In the genomic region with DNA sequence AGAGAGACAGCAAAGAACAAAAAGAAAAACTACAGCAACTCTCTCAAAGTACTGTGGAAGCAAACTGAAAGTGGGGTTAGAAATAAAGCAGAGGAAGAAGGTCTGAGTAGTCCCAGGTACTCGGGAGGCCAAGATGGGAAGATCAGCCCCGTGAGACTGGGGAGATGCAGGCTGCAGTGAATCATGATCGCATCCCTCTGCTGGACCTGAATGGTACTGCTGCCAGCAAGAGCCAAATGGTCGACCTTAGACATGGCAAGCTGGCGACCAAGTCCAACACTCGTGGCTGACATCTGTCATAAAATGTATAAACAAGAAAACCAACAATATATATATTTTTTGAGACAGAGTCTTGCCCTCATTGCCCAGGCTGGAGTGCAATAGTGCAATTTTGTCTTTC, we compare ENCODE assay signal across 7 cellular contexts. TPM values are rescaled to one million over a fixed set of nuclear protein-coding genes. Genes with fewer than 3 reads are reported as not detected.
DNase-seq lines count a peak whose midpoint lies in the region; ATAC-seq, FAIRE-seq and TF ChIP-seq lines count a peak whose summit lies in the region.

No MANE protein-coding gene starts in this region.

- H3K9me1 ChIP-seq in endothelial cell of umbilical vein (replicated peaks; ENCODE audit: control insufficient read depth, extremely low read depth, insufficient read depth, low read length) = no peaks in the 10 kb centered on the region

- H3K27me3 ChIP-seq in MG63 (no peaks in the 10 kb centered on the region), endothelial cell of umbilical vein (ENCODE audit: control insufficient read depth in 2 of 2, insufficient read depth in 2 of 2, low read length in 2 of 2) (no peaks in the 10 kb centered on the region), thyroid gland (no peaks in the 10 kb centered on the region)

- no peak overlapping the region for H2AFZ ChIP-seq in endothelial cell of umbilical vein (ENCODE audit: low read depth, low read length)

- H3K4me1 ChIP-seq in endothelial cell of umbilical vein (ENCODE audit: control insufficient read depth, extremely low read depth, insufficient read depth, low read length) = no peaks in the 10 kb centered on the region
- no peaks in the 10 kb centered on the region for H3K4me1 ChIP-seq in thyroid gland

- peak; percentile 13 to 46 for TF ChIP-seq CTCF in endothelial cell of umbilical vein (IDR thresholded peaks at IDR 0.05; ENCODE audit: extremely low read depth in 1 of 2, insufficient read depth in 1 of 2, low read depth in 1 of 2, low read length in 2 of 2)
- TF ChIP-seq CTCF in nephron progenitor cell (IDR thresholded peaks at IDR 0.05) = peak; percentile 43
- peak; percentile 29 to 70 (median 46) for TF ChIP-seq CTCF in thyroid gland (IDR thresholded peaks at IDR 0.05)

- H3K9ac ChIP-seq in endothelial cell of umbilical vein (replicated peaks; ENCODE audit: extremely low read depth, insufficient read depth, low read length) = no peak overlapping the region

- H3K9me3 ChIP-seq in MG63 = no peaks in the 10 kb centered on the region
- H3K9me3 ChIP-seq in endothelial cell of umbilical vein (replicated peaks; ENCODE audit: control insufficient read depth, insufficient read depth, low read length) = peaks cover 2% of the 10 kb centered on the region
- no peaks in the 10 kb centered on the region for H3K9me3 ChIP-seq in thyroid gland

- H3K79me2 ChIP-seq in endothelial cell of umbilical vein (ENCODE audit: control insufficient read depth, insufficient read depth, low read length) = no peaks in the 10 kb centered on the region

- H4K20me1 ChIP-seq in endothelial cell of umbilical vein (replicated peaks; ENCODE audit: control insufficient read depth, extremely low read depth, insufficient read depth, low read length) = no peaks in the 10 kb centered on the region

- H3K27ac Mint-ChIP-seq in nephron progenitor cell = no peak overlapping the region

- peak; percentile 8 for FAIRE-seq in endothelial cell of umbilical vein (lab: Jason Lieb, UNC)

- no peaks in the 10 kb centered on the region for H3K4me1 Mint-ChIP-seq in nephron progenitor cell

- H3K36me3 ChIP-seq in MG63 (no peaks in the 10 kb centered on the region), endothelial cell of umbilical vein (ENCODE audit: control insufficient read depth in 2 of 2, extremely low read depth in 1 of 2, insufficient read depth in 2 of 2, low read length in 2 of 2) (no peaks in the 10 kb centered on the region), thyroid gland (no peaks in the 10 kb centered on the region)

- WGBS in thyroid gland, 2 donors = 21 to 36% methylated on average over 6 of the region's 6 CpGs

- intact Hi-C loops in endothelial cell of umbilical vein (cut with micrococcal nuclease) = no loop called here
- intact Hi-C loops in thyroid gland (cut with DNase I) = no loop called here

- H3K4me3 ChIP-seq in MG63 (no peak overlapping the region), endothelial cell of umbilical vein (replicated peaks in 1 of 3; ENCODE audit: insufficient read depth in 1 of 3, low read depth in 1 of 3, low read length in 3 of 3) (no peak overlapping the region), thyroid gland (replicated peaks in 1 of 3) (no peak overlapping the region)

- ATAC-seq in GM21381 (IDR thresholded peaks at IDR 0.05; ENCODE audit: unreplicated experiment) = no peak

- H3K9me3 Mint-ChIP-seq in nephron progenitor cell = peaks cover 76% of the 10 kb centered on the region

- dilution Hi-C loops in endothelial cell of umbilical vein (cut with MboI; ENCODE audit: extremely low pct_ligation_motif_present, low sequenced_read_pairs) = no loop called here

- no peak for TF ChIP-seq POLR2A in endothelial cell of umbilical vein (IDR thresholded peaks at IDR 0.05; ENCODE audit: low read depth, low read length)
- no peak for TF ChIP-seq POLR2A in thyroid gland (IDR thresholded peaks at IDR 0.05)

- H3K27ac ChIP-seq in endothelial cell of umbilical vein (ENCODE audit: insufficient read depth, low read depth, low read length) = no peak overlapping the region
- H3K27ac ChIP-seq in thyroid gland = no peak overlapping the region

- BruUV-seq in endothelial cell of umbilical vein (replicated peaks; lab: Mats Ljungman, UMichigan) = no TSS peak

- H3K4me3 Mint-ChIP-seq in nephron progenitor cell = no peak overlapping the region

- POLR2A ChIA-PET in endothelial cell of umbilical vein (lab: Charles Lee) = no interaction called here

- H3K36me3 Mint-ChIP-seq in nephron progenitor cell (ENCODE audit: low read depth) = no peaks in the 10 kb centered on the region

- CTCF ChIA-PET in endothelial cell of umbilical vein (lab: Charles Lee) = no interaction called here

- DNase-seq in GM04504 (ENCODE audit: low read depth) (peak; percentile 4), MG63 (peak; percentile 6), endothelial cell of umbilical vein (ENCODE audit: low read depth, low spot score) (peak; percentile 4), nephron progenitor cell (peak; percentile 40), thyroid gland (peak; percentile 39 to 50)
- peak; percentile 38 to 46 for DNase-seq in activated CD4-positive, alpha-beta T cell treated with anti-CD3 and anti-CD28 coated beads, Interleukin-2, amount 50 U/mL, for 24 hours (ENCODE audit: low read depth in 1 of 2, low spot score in 1 of 2)

- H3K27me3 Mint-ChIP-seq in nephron progenitor cell (ENCODE audit: low read depth, poor library complexity) = peaks cover 9% of the 10 kb centered on the region

- no peak overlapping the region for H3K4me2 ChIP-seq in endothelial cell of umbilical vein (ENCODE audit: insufficient read depth, low read length)

TF ChIP-seq in endothelial cell of umbilical vein, 7 proteins besides CTCF, POLR2A, EP300 and RAD21:
- no peak for TF ChIP-seq MAX (IDR thresholded peaks at IDR 0.05; ENCODE audit: insufficient read depth, insufficient read length)
- TF ChIP-seq JUN (IDR thresholded peaks at IDR 0.05; ENCODE audit: borderline replicate concordance, insufficient read depth, insufficient read length, low read depth) = no peak
- no peak for TF ChIP-seq MYC (IDR thresholded peaks at IDR 0.05; ENCODE audit: low read depth, low read length)
- TF ChIP-seq FOS (IDR thresholded peaks at IDR 0.05; ENCODE audit: borderline replicate concordance, insufficient read depth, low read length) = no peak
- no peak for TF ChIP-seq EZH2 (IDR thresholded peaks at IDR 0.05; ENCODE audit: borderline replicate concordance, low read depth, low read length, severe bottlenecking)
- no peak for TF ChIP-seq POLR2AphosphoS5 (IDR thresholded peaks at IDR 0.05; ENCODE audit: insufficient read depth, low read depth, low read length)
- TF ChIP-seq GATA2 (IDR thresholded peaks at IDR 0.05; ENCODE audit: insufficient read depth, insufficient read length, low read depth, low read length) = no peak

RNA-seq across cellular contexts. Expression of gene ZNF724, which starts 33.7 kb away (rescaled TPM):
- total RNA-seq in MG63 (2014; rRNA removed; shearing (Covaris generic); ENCODE audit: low replicate concordance) = 0.82 and 0.84 TPM in 2 replicates
- total RNA-seq in endothelial cell of umbilical vein = 5.0 and 6.0 TPM in 2 replicates
- polyA plus RNA-seq in endothelial cell of umbilical vein = 0.29 and 0.77 TPM in 2 replicates
- 0.78 and 0.89 TPM in 2 replicates for polyA plus RNA-seq in endothelial cell of umbilical vein (2011; cell fraction: cytosol; rRNA removed)
- polyA plus RNA-seq in endothelial cell of umbilical vein (2011; cell fraction: nucleus; rRNA removed) = 1.4 TPM in 2 replicates
- 1.1 and 1.3 TPM in 2 replicates for polyA plus RNA-seq in endothelial cell of umbilical vein (2012)
- polyA minus RNA-seq in endothelial cell of umbilical vein = 4.3 and 8.5 TPM in 2 replicates
- polyA minus RNA-seq in endothelial cell of umbilical vein (2011; cell fraction: cytosol; rRNA and poly(A)+ RNA removed) = not detected
- polyA minus RNA-seq in endothelial cell of umbilical vein (2011; cell fraction: nucleus; rRNA and poly(A)+ RNA removed) = 3.1 and 3.8 TPM in 2 replicates
- 1 to 10 TPM; 1.5 to 3.1 (median 2.9) TPM for total RNA-seq in thyroid gland
